Comparison of ENCODE assay signal across 12 cellular contexts in genomic region chr18:62788891-62789290, GRCh38.
DNase-seq lines count a peak whose midpoint lies in the region; ATAC-seq and TF ChIP-seq lines count a peak whose summit lies in the region.
"Had no signal": no experiment of that assay in that cellular context is flagged by ENCODE, and none has a peak within 500 bp of the region (broad histone marks: within the 10 kb centered on the region; RNA-seq: fewer than 3 reads in every experiment).

No MANE protein-coding gene starts in this region.

- no peaks in the 10 kb centered on the region for H3K9me3 Mint-ChIP-seq in activated CD8-positive, alpha-beta T cell treated with anti-CD3 and anti-CD28 coated beads, Interleukin-2, amount 10 ng/mL, durations not matched to agents 7 days and 5 days (ENCODE audit: insufficient read depth)
- no peaks in the 10 kb centered on the region for H3K9me3 Mint-ChIP-seq in activated CD8-positive, alpha-beta T cell treated with anti-CD3 and anti-CD28 coated beads for 36 hours
- H3K9me3 Mint-ChIP-seq: memory B cell had no signal

- H3K27me3 ChIP-seq in iPS-15b (ENCODE audit: control insufficient read depth, insufficient read depth, low read length) = no peaks in the 10 kb centered on the region
- H3K27me3 ChIP-seq in right lobe of liver = no peaks in the 10 kb centered on the region

- H3K27ac Mint-ChIP-seq in activated CD8-positive, alpha-beta T cell treated with anti-CD3 and anti-CD28 coated beads, Interleukin-2, amount 10 ng/mL, durations not matched to agents 7 days and 5 days = no peak overlapping the region
- no peak overlapping the region for H3K27ac Mint-ChIP-seq in activated CD8-positive, alpha-beta T cell treated with anti-CD3 and anti-CD28 coated beads for 36 hours
- H3K27ac Mint-ChIP-seq: memory B cell had no signal

- WGBS in right lobe of liver (ENCODE audit: insufficient coverage, low coverage, low lambda C conversion rate, missing lambda C conversion rate) = 86% methylated on average over 3 of the region's 3 CpGs

- H3K36me3 ChIP-seq in iPS-15b (ENCODE audit: control insufficient read depth, insufficient read depth, low read length) (no peaks in the 10 kb centered on the region), right lobe of liver (no peaks in the 10 kb centered on the region)
- H3K36me3 ChIP-seq: WERI-Rb-1 had no signal

- H3K4me1 ChIP-seq in iPS-15b (ENCODE audit: control insufficient read depth, insufficient read depth, low read length) (peaks cover 49% of the 10 kb centered on the region), right lobe of liver (peaks cover 0 to 17% (median 4%) of the 10 kb centered on the region in 4 donors)

- in situ Hi-C loops in GM13977 (cut with MboI; ENCODE audit: low pct_unique_long_range_greater_than_20kb, low sequenced_read_pairs, unreplicated experiment) = no loop called here

- H3K27me3 Mint-ChIP-seq in activated CD8-positive, alpha-beta T cell treated with anti-CD3 and anti-CD28 coated beads, Interleukin-2, amount 10 ng/mL, durations not matched to agents 7 days and 5 days (ENCODE audit: low read depth) = no peaks in the 10 kb centered on the region
- H3K27me3 Mint-ChIP-seq in activated CD8-positive, alpha-beta T cell treated with anti-CD3 and anti-CD28 coated beads for 36 hours = no peaks in the 10 kb centered on the region
- H3K27me3 Mint-ChIP-seq: memory B cell had no signal

- H3K9me3 ChIP-seq in iPS-15b (ENCODE audit: control insufficient read depth, insufficient read depth, low read length) (no peaks in the 10 kb centered on the region), right lobe of liver (no peaks in the 10 kb centered on the region)

- peak overlapping the region; percentile 6 for H3K9ac ChIP-seq in iPS-15b (ENCODE audit: low read depth, low read length)

- intact Hi-C loops in activated CD8-positive, alpha-beta T cell treated with anti-CD3 and anti-CD28 coated beads for 36 hours (cut with micrococcal nuclease) = loop anchor here (10.0 kb wide), 1 partner anchor 56 kb away; no protein-coding TSS in a partner anchor
- intact Hi-C loops in right lobe of liver (cut with DNase I) = no loop called here

- POLR2A ChIA-PET in activated CD8-positive, alpha-beta T cell treated with anti-CD3 and anti-CD28 coated beads, Interleukin-2, amount 10 ng/mL, durations not matched to agents 7 days and 5 days (lab: Charles Lee) = interaction anchor here (0.5 kb wide), 1 partner anchor 14 kb away, joined by 4 read pairs; no protein-coding TSS in a partner anchor
- POLR2A ChIA-PET in activated CD8-positive, alpha-beta T cell treated with anti-CD3 and anti-CD28 coated beads for 36 hours (lab: Charles Lee) = interaction anchor here (1.0 kb wide), 1 partner anchor 31 kb away, joined by 3 read pairs; no protein-coding TSS in a partner anchor

- no peak overlapping the region for H3K4me3 Mint-ChIP-seq in activated CD8-positive, alpha-beta T cell treated with anti-CD3 and anti-CD28 coated beads, Interleukin-2, amount 10 ng/mL, durations not matched to agents 7 days and 5 days
- no peak overlapping the region for H3K4me3 Mint-ChIP-seq in activated CD8-positive, alpha-beta T cell treated with anti-CD3 and anti-CD28 coated beads for 36 hours
- H3K4me3 Mint-ChIP-seq: memory B cell had no signal

- no peak for TF ChIP-seq POLR2A in right lobe of liver (IDR thresholded peaks at IDR 0.05)

- CTCF ChIA-PET in activated CD8-positive, alpha-beta T cell treated with anti-CD3 and anti-CD28 coated beads, Interleukin-2, amount 10 ng/mL, durations not matched to agents 7 days and 5 days (lab: Charles Lee) = no interaction called here
- CTCF ChIA-PET in activated CD8-positive, alpha-beta T cell treated with anti-CD3 and anti-CD28 coated beads for 36 hours (lab: Charles Lee) = interaction anchor here (0.8 to 1.5 kb wide), 2 partner anchors 15 to 74 kb away, joined by 3 to 5 read pairs; partner anchors contain the start of gene PHLPP1

- no peak for DNase-seq in activated CD8-positive, alpha-beta T cell treated with anti-CD3 and anti-CD28 coated beads, Interleukin-2, amount 10 ng/mL, durations not matched to agents 7 days and 5 days
- DNase-seq in activated CD8-positive, alpha-beta T cell treated with anti-CD3 and anti-CD28 coated beads for 36 hours = no peak
- DNase-seq in NCI-H748 treated with DMSO at 0.1 percent for 48 hours (lab: John Stamatoyannopoulos, UW) (peak; percentile 85), cerebellar nuclear complex (lab: John Stamatoyannopoulos, UW) (no peak), GM13977 (ENCODE audit: low spot score) (no peak), right lobe of liver (no peak)
- DNase-seq: WERI-Rb-1 had no signal

- peak; percentile 21 for ATAC-seq in activated CD8-positive, alpha-beta T cell treated with anti-CD3 and anti-CD28 coated beads, Interleukin-2, amount 10 ng/mL, durations not matched to agents 7 days and 5 days
- no peak for ATAC-seq in activated CD8-positive, alpha-beta T cell treated with anti-CD3 and anti-CD28 coated beads for 36 hours
- ATAC-seq in right lobe of liver (no peak), HG02973 (IDR thresholded peaks at IDR 0.05; ENCODE audit: unreplicated experiment) (no peak)

- H3K4me3 ChIP-seq in iPS-15b (ENCODE audit: low read depth, low read length) (no peak overlapping the region), right lobe of liver (no peak overlapping the region)
- H3K4me3 ChIP-seq: coronary artery, skin epidermis had no signal

- H3K27ac ChIP-seq in right lobe of liver = no peak overlapping the region
- H3K27ac ChIP-seq: coronary artery, skin epidermis, WERI-Rb-1 had no signal

- H3K4me1 Mint-ChIP-seq in activated CD8-positive, alpha-beta T cell treated with anti-CD3 and anti-CD28 coated beads, Interleukin-2, amount 10 ng/mL, durations not matched to agents 7 days and 5 days (ENCODE audit: low read depth) = peaks cover 40% of the 10 kb centered on the region
- H3K4me1 Mint-ChIP-seq in activated CD8-positive, alpha-beta T cell treated with anti-CD3 and anti-CD28 coated beads for 36 hours (ENCODE audit: low read depth) = peaks cover 52% of the 10 kb centered on the region

- H3K36me3 Mint-ChIP-seq in activated CD8-positive, alpha-beta T cell treated with anti-CD3 and anti-CD28 coated beads, Interleukin-2, amount 10 ng/mL, durations not matched to agents 7 days and 5 days (ENCODE audit: low read depth) = no peaks in the 10 kb centered on the region
- no peaks in the 10 kb centered on the region for H3K36me3 Mint-ChIP-seq in activated CD8-positive, alpha-beta T cell treated with anti-CD3 and anti-CD28 coated beads for 36 hours (ENCODE audit: low read depth)
- H3K36me3 Mint-ChIP-seq: memory B cell had no signal

- TF ChIP-seq CTCF in activated CD8-positive, alpha-beta T cell treated with anti-CD3 and anti-CD28 coated beads for 36 hours (IDR thresholded peaks at IDR 0.05) = no peak
- TF ChIP-seq CTCF in GM13977 (IDR thresholded peaks at IDR 0.05; ENCODE audit: extremely low read depth, insufficient read depth, missing control alignments) (no peak), right lobe of liver (IDR thresholded peaks at IDR 0.05) (no peak)
